8 cellular contexts compared by ENCODE assay signal in the genomic region with DNA sequence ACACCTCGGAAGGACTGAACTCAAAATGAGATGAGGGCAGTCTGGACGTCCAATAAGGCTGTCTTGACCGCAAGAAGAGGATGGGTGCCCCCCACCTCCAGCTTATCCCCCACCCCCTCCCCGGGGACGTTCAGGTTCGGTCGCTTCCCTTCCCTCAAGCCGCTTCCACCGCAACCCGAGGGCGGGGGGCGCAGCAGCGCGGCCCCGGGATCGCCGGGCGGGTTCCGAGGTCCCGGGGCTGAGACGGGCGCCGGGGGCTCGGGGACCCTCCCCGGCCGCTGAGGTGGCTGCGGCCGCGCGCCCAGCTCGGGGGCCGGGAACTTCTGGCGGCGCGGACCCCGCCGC. TPM values are rescaled to one million over a fixed set of nuclear protein-coding genes. Genes with fewer than 3 reads are reported as not detected.
DNase-seq lines count a peak whose midpoint lies in the region; ATAC-seq and TF ChIP-seq lines count a peak whose summit lies in the region.

No MANE protein-coding gene starts in this region.

- POLR2A ChIA-PET in IMR-90 (lab: Charles Lee; ENCODE audit: unreplicated experiment): no interaction called here

- no peak overlapping the region for H3K27ac Mint-ChIP-seq in central memory CD8-positive, alpha-beta T cell (ENCODE audit: low read depth)
- peak overlapping the region; percentile 86 for H3K27ac Mint-ChIP-seq in memory B cell

- WGBS in IMR-90 (ENCODE audit: extremely low coverage in 2 of 2, insufficient read length in 1 of 2), 2 experiments: 0% methylated on average over 15 of the region's 37 CpGs; no CpG with 5 or more reads in 1 of the 2 experiments

- H4K5ac ChIP-seq in IMR-90 (ENCODE audit: low read depth, low read length): no peak overlapping the region

- no peak for TF ChIP-seq POLR2A in IMR-90 (IDR thresholded peaks at IDR 0.05; ENCODE audit: low read depth, low read length)
- TF ChIP-seq POLR2A in vagina (IDR thresholded peaks at IDR 0.05): no peak

- peak overlapping the region; percentile 82 for H3K4me2 ChIP-seq in IMR-90 (ENCODE audit: low read depth, low read length)

- in situ Hi-C loops in IMR-90 (cut with MboI; ENCODE audit: low sequenced_read_pairs): loop anchor here (5.0 kb wide), 1 partner anchor 54 kb away; no protein-coding TSS in a partner anchor

- 0 out of 2 replicates have a peak overlapping the region, but pooled peaks have one; percentile 51 for H2AK5ac ChIP-seq in IMR-90 (ENCODE audit: low read depth, low read length)

- TF ChIP-seq CTCF in IMR-90 (conservative IDR thresholded peaks at IDR 0.05; ENCODE audit: low read depth, low read length) (no peak), vagina (IDR thresholded peaks at IDR 0.05) (no peak)

- peak overlapping the region; percentile 75; the same call in 1 of the 2 replicates for H3K14ac ChIP-seq in IMR-90 (replicated peaks; ENCODE audit: low read depth, low read length)

- H2BK20ac ChIP-seq in IMR-90 (ENCODE audit: low read depth, low read length): no peak overlapping the region

- H3K9me3 Mint-ChIP-seq in central memory CD8-positive, alpha-beta T cell: no peaks in the 10 kb centered on the region
- no peaks in the 10 kb centered on the region for H3K9me3 Mint-ChIP-seq in memory B cell

- peaks cover 17 to 48% of the 10 kb centered on the region in 2 experiments for H3K79me1 ChIP-seq in IMR-90 (ENCODE audit: low read depth in 1 of 2, low read length in 2 of 2)

- no peaks in the 10 kb centered on the region for H3K36me3 ChIP-seq in IMR-90 (ENCODE audit: control insufficient read depth, insufficient read depth, low read length)
- no peaks in the 10 kb centered on the region for H3K36me3 ChIP-seq in vagina

- no peak overlapping the region for H2BK120ac ChIP-seq in IMR-90 (ENCODE audit: low read depth, low read length)

- no peak overlapping the region for H4K91ac ChIP-seq in IMR-90 (ENCODE audit: insufficient read depth, low read depth, low read length)

- no peak for TF ChIP-seq RAD21 in IMR-90 (IDR thresholded peaks at IDR 0.05; ENCODE audit: low read length)

- peaks cover 4% of the 10 kb centered on the region for H3K4me1 ChIP-seq in IMR-90 (ENCODE audit: control insufficient read depth, insufficient read depth, low read length)
- H3K4me1 ChIP-seq in vagina: peaks cover 45% of the 10 kb centered on the region

- H2AK9ac ChIP-seq in IMR-90 (replicated peaks; ENCODE audit: low read depth, low read length, poor library complexity): peak overlapping the region; percentile 59

- no TSS peak for BruUV-seq in IMR-90 (replicated peaks; lab: Mats Ljungman, UMichigan)

- peak overlapping the region; percentile 46 to 72; a peak in 2 of 4 replicates for H4K8ac ChIP-seq in IMR-90 (ENCODE audit: low read depth in 2 of 2, low read length in 2 of 2)

- peak overlapping the region; percentile 63 for H3K4ac ChIP-seq in IMR-90 (ENCODE audit: low read depth, low read length)

- no peaks in the 10 kb centered on the region for H3K27me3 Mint-ChIP-seq in central memory CD8-positive, alpha-beta T cell
- H3K27me3 Mint-ChIP-seq in memory B cell: no peaks in the 10 kb centered on the region

- DNase-seq in Right ventricle myocardium inferior (ENCODE audit: missing footprints): peak; percentile 63
- DNase-seq in cardiac septum (ENCODE audit: low spot score): no peak
- DNase-seq in IMR-90: no peak
- no peak for DNase-seq in central memory CD8-positive, alpha-beta T cell (ENCODE audit: low spot score in 2 of 2)
- DNase-seq in memory B cell (ENCODE audit: low spot score in 2 of 2): no peak
- DNase-seq in vagina (ENCODE audit: extremely low spot score in 2 of 2): peak in 1 of 2 donors; percentile 74
- no peak for DNase-seq in SIG-M5 (lab: John Stamatoyannopoulos, UW)

- peaks cover 5% of the 10 kb centered on the region for H3K36me3 Mint-ChIP-seq in central memory CD8-positive, alpha-beta T cell (ENCODE audit: insufficient read depth)
- peaks cover 11% of the 10 kb centered on the region for H3K36me3 Mint-ChIP-seq in memory B cell

- H3K27me3 ChIP-seq in IMR-90 (ENCODE audit: control insufficient read depth, insufficient read depth, low read length) (no peaks in the 10 kb centered on the region), vagina (no peaks in the 10 kb centered on the region)

- H3K4me3 ChIP-seq in IMR-90 (ENCODE audit: insufficient read depth, low read depth, low read length): peak overlapping the region; percentile 99
- peak overlapping the region; percentile 81 to 96 for H3K4me3 ChIP-seq in vagina

- dilution Hi-C loops in IMR-90 (cut with HindIII; ENCODE audit: low sequenced_read_pairs, unreplicated experiment): no loop called here

- no peak overlapping the region for H2BK15ac ChIP-seq in IMR-90 (ENCODE audit: low read depth, low read length)

- H3K4me3 Mint-ChIP-seq in central memory CD8-positive, alpha-beta T cell: peak overlapping the region; percentile 81
- peak overlapping the region; percentile 94 for H3K4me3 Mint-ChIP-seq in memory B cell

- peak overlapping the region; percentile 96 for H2AFZ ChIP-seq in IMR-90 (replicated peaks; ENCODE audit: low read length, poor library complexity)

- H2BK5ac ChIP-seq in IMR-90 (ENCODE audit: low read depth, low read length, poor library complexity, severe bottlenecking): peak overlapping the region; percentile 88

- peak overlapping the region; percentile 70 for H3K23ac ChIP-seq in IMR-90 (ENCODE audit: low read depth, low read length)

- CTCF ChIA-PET in IMR-90 (lab: Yijun Ruan, JAX): no interaction called here

- H3K27ac ChIP-seq in IMR-90 (ENCODE audit: insufficient read depth, low read length): peak overlapping the region; percentile 99
- peak overlapping the region; percentile 94 for H3K27ac ChIP-seq in vagina

- peaks cover 34% of the 10 kb centered on the region for H3K4me1 Mint-ChIP-seq in central memory CD8-positive, alpha-beta T cell
- H3K4me1 Mint-ChIP-seq in memory B cell: peaks cover 25% of the 10 kb centered on the region

- H3K9ac ChIP-seq in IMR-90 (ENCODE audit: low read depth, low read length): peak overlapping the region; percentile 100

- H3K9me3 ChIP-seq in IMR-90 (ENCODE audit: control insufficient read depth, insufficient read depth, low read length): no peaks in the 10 kb centered on the region; the same call in 1 of the 2 replicates
- H3K9me3 ChIP-seq in vagina: no peaks in the 10 kb centered on the region

- H4K20me1 ChIP-seq in IMR-90 (ENCODE audit: insufficient read depth, low read length): peaks cover 22% of the 10 kb centered on the region; the same call in 1 of the 2 replicates

- intact Hi-C loops in Right ventricle myocardium inferior (cut with DNase I) (loop anchor here (2.0 to 5.0 kb wide), 4 partner anchors 56 to 204 kb away; partner anchors contain the start of gene RASL11B), cardiac septum (cut with DNase I) (loop anchor here (1.0 to 2.0 kb wide), 3 partner anchors 54 to 210 kb away; no protein-coding TSS in a partner anchor), IMR-90 (cut with micrococcal nuclease) (loop anchor here (2.0 to 10.0 kb wide), 5 partner anchors 54 to 1576 kb away; partner anchors contain the start of gene RASL11B), vagina (cut with DNase I) (loop anchor here (5.0 kb wide), 2 partner anchors 54 to 209 kb away; no protein-coding TSS in a partner anchor)

- ATAC-seq in Right ventricle myocardium inferior: no peak
- peak; percentile 2; the same call in 1 of the 2 replicates for ATAC-seq in IMR-90 (ENCODE audit: low read depth)
- no peak for ATAC-seq in central memory CD8-positive, alpha-beta T cell (replicated peaks; ENCODE audit: extremely low read depth, poor library complexity, severe bottlenecking)
- peak; percentile 9 for ATAC-seq in memory B cell (ENCODE audit: low read depth)
- no peak for ATAC-seq in HG02571 (IDR thresholded peaks at IDR 0.05; ENCODE audit: unreplicated experiment)

- 0 out of 2 replicates have a peak overlapping the region, but pooled peaks have one; percentile 27 for H3K18ac ChIP-seq in IMR-90 (ENCODE audit: low read depth, low read length)

- peaks cover 6% of the 10 kb centered on the region; the same call in 1 of the 2 replicates for H3K9me1 ChIP-seq in IMR-90 (ENCODE audit: insufficient read depth, low read length)

- peak overlapping the region; percentile 50 for H3K56ac ChIP-seq in IMR-90 (ENCODE audit: extremely low read depth, insufficient read depth, low read length)

TF ChIP-seq in IMR-90, 13 proteins besides CTCF, POLR2A, EP300 and RAD21:
- TF ChIP-seq, protein P1, sequence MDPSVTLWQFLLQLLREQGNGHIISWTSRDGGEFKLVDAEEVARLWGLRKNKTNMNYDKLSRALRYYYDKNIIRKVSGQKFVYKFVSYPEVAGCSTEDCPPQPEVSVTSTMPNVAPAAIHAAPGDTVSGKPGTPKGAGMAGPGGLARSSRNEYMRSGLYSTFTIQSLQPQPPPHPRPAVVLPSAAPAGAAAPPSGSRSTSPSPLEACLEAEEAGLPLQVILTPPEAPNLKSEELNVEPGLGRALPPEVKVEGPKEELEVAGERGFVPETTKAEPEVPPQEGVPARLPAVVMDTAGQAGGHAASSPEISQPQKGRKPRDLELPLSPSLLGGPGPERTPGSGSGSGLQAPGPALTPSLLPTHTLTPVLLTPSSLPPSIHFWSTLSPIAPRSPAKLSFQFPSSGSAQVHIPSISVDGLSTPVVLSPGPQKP (IDR thresholded peaks at IDR 0.05; ENCODE audit: borderline replicate concordance, low read depth, low read length): no peak
- TF ChIP-seq SMC3 (IDR thresholded peaks at IDR 0.05; ENCODE audit: low read depth, low read length) (no peak), FOS (IDR thresholded peaks at IDR 0.05; ENCODE audit: low read depth, low read length) (no peak), MAZ (IDR thresholded peaks at IDR 0.05; ENCODE audit: borderline replicate concordance, low read depth, low read length) (no peak), BHLHE40 (IDR thresholded peaks at IDR 0.05; ENCODE audit: low read depth, low read length) (no peak), MXI1 (IDR thresholded peaks at IDR 0.05; ENCODE audit: borderline replicate concordance, low read depth, low read length) (no peak), RCOR1 (IDR thresholded peaks at IDR 0.05; ENCODE audit: insufficient replicate concordance, low read length) (no peak), RFX5 (IDR thresholded peaks at IDR 0.05; ENCODE audit: low read depth, low read length) (no peak)
- TF ChIP-seq, protein P2, sequence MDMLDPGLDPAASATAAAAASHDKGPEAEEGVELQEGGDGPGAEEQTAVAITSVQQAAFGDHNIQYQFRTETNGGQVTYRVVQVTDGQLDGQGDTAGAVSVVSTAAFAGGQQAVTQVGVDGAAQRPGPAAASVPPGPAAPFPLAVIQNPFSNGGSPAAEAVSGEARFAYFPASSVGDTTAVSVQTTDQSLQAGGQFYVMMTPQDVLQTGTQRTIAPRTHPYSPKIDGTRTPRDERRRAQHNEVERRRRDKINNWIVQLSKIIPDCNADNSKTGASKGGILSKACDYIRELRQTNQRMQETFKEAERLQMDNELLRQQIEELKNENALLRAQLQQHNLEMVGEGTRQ (IDR thresholded peaks at IDR 0.05; ENCODE audit: low read depth, low read length): no peak

RNA-seq across cellular contexts. Expression of gene USP46, which starts 0.5 kb away (rescaled TPM):
- total RNA-seq in Right ventricle myocardium inferior: 65.1 TPM
- total RNA-seq in cardiac septum: 111 TPM
- total RNA-seq in IMR-90 (2012; rRNA removed): 15.4 and 20.3 TPM in 2 replicates
- polyA plus RNA-seq in IMR-90 (2012; rRNA removed): 6.0 and 9.3 TPM in 2 replicates
- polyA plus RNA-seq in IMR-90 (2012; cell fraction: cytosol; rRNA removed): 1.5 and 2.0 TPM in 2 replicates
- polyA plus RNA-seq in IMR-90 (2012; cell fraction: nucleus; rRNA removed; ENCODE audit: low replicate concordance): 1.7 and 8.4 TPM in 2 replicates
- total RNA-seq in vagina: 10.6 TPM

Comparison
In these comparisons a context has a peak if more than half of its experiments do, and no peak if none do; other contexts are left out.
1. ATAC-seq: peak in IMR-90 (single experiment) and memory B cell (single experiment); none in Right ventricle myocardium inferior (single experiment), central memory CD8-positive, alpha-beta T cell (single experiment) and HG02571 (single experiment).